ENCODE assay signal across 8 cellular contexts in genomic region chr5:10601246-10602030, GRCh38. TPM values are rescaled to one million over a fixed set of nuclear protein-coding genes. Genes with fewer than 3 reads are reported as not detected.
A peak's percentile ranks its signal among the peaks of the same experiment; 100 is the strongest.
DNase-seq lines count a peak whose midpoint lies in the region; ATAC-seq and TF ChIP-seq lines count a peak whose summit lies in the region.

No MANE protein-coding gene starts in this region.

- H3K27ac Mint-ChIP-seq in nephron (peak overlapping the region; percentile 14 to 78 (median 39)), Caco-2 (ENCODE audit: unreplicated experiment) (no peak overlapping the region)

- CTCF ChIA-PET in Caco-2 (lab: Charles Lee) = no interaction called here

- peaks cover 12 to 28% (median 18%) of the 10 kb centered on the region in 3 donors for H3K4me1 ChIP-seq in esophagus squamous epithelium
- H3K4me1 ChIP-seq in Caco-2 = 0 out of 2 replicates have a peak, but pooled peaks cover 9% of the 10 kb centered on the region

- H3K4me3 ChIP-seq in esophagus squamous epithelium (peak overlapping the region in 1 of 4 donors; percentile 40), Caco-2 (ENCODE audit: low read depth, low read length) (no peak overlapping the region)

- peak overlapping the region; percentile 20 to 89 (median 82) for H3K27ac ChIP-seq in esophagus squamous epithelium

- WGBS in esophagus squamous epithelium, 2 donors = 12 to 20% methylated on average over 14 to 18 of the region's 19 CpGs

- H3K36me3 ChIP-seq in esophagus squamous epithelium (no peaks in the 10 kb centered on the region), Caco-2 (ENCODE audit: control insufficient read depth, insufficient read depth, low read length) (no peaks in the 10 kb centered on the region)

- POLR2A ChIA-PET in Caco-2 (lab: Charles Lee) = no interaction called here

- intact Hi-C loops in esophagus squamous epithelium (cut with DNase I) = no loop called here
- intact Hi-C loops in Caco-2 (cut with micrococcal nuclease; ENCODE audit: unreplicated experiment) = no loop called here

- H3K4me1 Mint-ChIP-seq in nephron (peaks cover 22% of the 10 kb centered on the region), Caco-2 (ENCODE audit: low read depth, unreplicated experiment) (peaks cover 7% of the 10 kb centered on the region)

- peaks cover 12% of the 10 kb centered on the region for H3K9me3 Mint-ChIP-seq in nephron
- no peaks in the 10 kb centered on the region for H3K9me3 Mint-ChIP-seq in Caco-2 (ENCODE audit: unreplicated experiment)

- peak overlapping the region in 2 of 3 experiments; percentile 22 to 50 for H3K4me3 Mint-ChIP-seq in nephron
- H3K4me3 Mint-ChIP-seq in Caco-2 (ENCODE audit: unreplicated experiment) = no peak overlapping the region

- DNase-seq in activated CD4-positive, CD25-positive, alpha-beta regulatory T cell (lab: John Stamatoyannopoulos, UW) = no peak
- peak; percentile 92 for DNase-seq in NCI-H1092 (lab: John Stamatoyannopoulos, UW)
- DNase-seq in esophagus squamous epithelium (lab: John Stamatoyannopoulos, UW) = peak; percentile 12
- no peak for DNase-seq in Caco-2

- no TSS peak for BruUV-seq in Caco-2 (replicated peaks; lab: Mats Ljungman, UMichigan)

- H3K27me3 ChIP-seq in esophagus squamous epithelium (peaks cover 0 to 3% (median 0%) of the 10 kb centered on the region in 4 donors), Caco-2 (replicated peaks; ENCODE audit: control insufficient read depth, insufficient read depth, low read length) (no peaks in the 10 kb centered on the region)

- no peaks in the 10 kb centered on the region for H3K36me3 Mint-ChIP-seq in nephron (ENCODE audit: low read depth)
- H3K36me3 Mint-ChIP-seq in Caco-2 (ENCODE audit: insufficient read depth, unreplicated experiment) = peaks cover 4% of the 10 kb centered on the region

- no peak for TF ChIP-seq POLR2A in esophagus squamous epithelium (IDR thresholded peaks at IDR 0.05)

- no peaks in the 10 kb centered on the region for H3K9me3 ChIP-seq in esophagus squamous epithelium
- no peaks in the 10 kb centered on the region for H3K9me3 ChIP-seq in Caco-2

- peak; percentile 30 to 31 for ATAC-seq in activated CD4-positive, CD25-positive, alpha-beta regulatory T cell treated with anti-CD3 and anti-CD28 coated beads, Interleukin-2, amount 50 U/mL, for 24 hours
- peak; percentile 50 for ATAC-seq in HG02588 (IDR thresholded peaks at IDR 0.05; ENCODE audit: unreplicated experiment)
- peak; percentile 90 for ATAC-seq in SK-N-SH treated with all-trans-retinoic acid at 6 μM for 48 hours

- TF ChIP-seq CTCF in esophagus squamous epithelium (IDR thresholded peaks at IDR 0.05) (no peak), nephron (IDR thresholded peaks at IDR 0.05; ENCODE audit: unreplicated experiment in 3 of 3) (no peak), Caco-2 (IDR thresholded peaks at IDR 0.05; ENCODE audit: insufficient read depth in 1 of 2, low read depth in 1 of 2, low read length in 1 of 2, severe bottlenecking in 1 of 2, unreplicated experiment in 1 of 2) (no peak)

- peaks cover 7% of the 10 kb centered on the region for H3K27me3 Mint-ChIP-seq in nephron (ENCODE audit: low read depth)
- H3K27me3 Mint-ChIP-seq in Caco-2 (ENCODE audit: insufficient read depth, unreplicated experiment) = no peaks in the 10 kb centered on the region

TF ChIP-seq in SK-N-SH treated with all-trans-retinoic acid at 6 μM for 48 hours, 23 proteins besides CTCF, POLR2A, EP300 and RAD21 (continues in another document):
- TF ChIP-seq CSDC2 (CRISPR knock-in tag; IDR thresholded peaks at IDR 0.05) = no peak
- TF ChIP-seq SNAI2 (CRISPR knock-in tag; IDR thresholded peaks at IDR 0.05) = 0 out of 2 replicates have a peak, but pooled peaks have one; percentile 44
- no peak for TF ChIP-seq ARNTL (CRISPR knock-in tag; IDR thresholded peaks at IDR 0.05; ENCODE audit: borderline replicate concordance, low read depth)
- TF ChIP-seq POU6F1 (CRISPR knock-in tag; IDR thresholded peaks at IDR 0.05; ENCODE audit: borderline replicate concordance, low read depth) = no peak
- TF ChIP-seq RARB (CRISPR knock-in tag; IDR thresholded peaks at IDR 0.05) = no peak
- TF ChIP-seq TSHZ2 (CRISPR knock-in tag; IDR thresholded peaks at IDR 0.05) = 0 out of 2 replicates have a peak, but pooled peaks have one; percentile 40
- no peak for TF ChIP-seq GLIS3 (CRISPR knock-in tag; IDR thresholded peaks at IDR 0.05)
- TF ChIP-seq BACH2 (CRISPR knock-in tag; IDR thresholded peaks at IDR 0.05; ENCODE audit: borderline replicate concordance) = no peak
- TF ChIP-seq ESRRG (CRISPR knock-in tag; IDR thresholded peaks at IDR 0.05) = no peak
- no peak for TF ChIP-seq ZFP30 (CRISPR knock-in tag; IDR thresholded peaks at IDR 0.05)
- TF ChIP-seq ZFP3 (CRISPR knock-in tag; IDR thresholded peaks at IDR 0.05) = 0 out of 2 replicates have a peak, but pooled peaks have one; percentile 39
- no peak; the same call in 1 of the 2 replicates for TF ChIP-seq TCF4 (CRISPR knock-in tag; IDR thresholded peaks at IDR 0.05; ENCODE audit: borderline replicate concordance)
- no peak for TF ChIP-seq ZNF8 (CRISPR knock-in tag; IDR thresholded peaks at IDR 0.05)
- no peak for TF ChIP-seq PATZ1 (CRISPR knock-in tag; IDR thresholded peaks at IDR 0.05; ENCODE audit: borderline replicate concordance)
- no peak for TF ChIP-seq OSR1 (CRISPR knock-in tag; IDR thresholded peaks at IDR 0.05)
- no peak for TF ChIP-seq PPARA (CRISPR knock-in tag; IDR thresholded peaks at IDR 0.05; ENCODE audit: borderline replicate concordance)
- TF ChIP-seq ZNF70 (CRISPR knock-in tag; IDR thresholded peaks at IDR 0.05) = no peak
- no peak for TF ChIP-seq ZNF565 (CRISPR knock-in tag; conservative IDR thresholded peaks at IDR 0.05; ENCODE audit: low read depth)
- TF ChIP-seq CSRNP3 (CRISPR knock-in tag; IDR thresholded peaks at IDR 0.05) = no peak

RNA-seq across cellular contexts. Expression of gene ANKRD33B, which starts 37.6 kb away (rescaled TPM):
- total RNA-seq in esophagus squamous epithelium (1 to 10 TPM in 2 of 4 donors, under 1 TPM in 2; 0.57 to 6.5 (median 1.7) TPM), Caco-2 (2022) (22.8 and 25.3 TPM in 2 replicates)

Comparison
In these comparisons a context has a peak if more than half of its experiments do, and no peak if none do; other contexts are left out.
1. ATAC-seq: peak in every context shown above with its lines; median percentile 90 in SK-N-SH treated with all-trans-retinoic acid at 6 μM for 48 hours; 50 in HG02588; 30 in activated CD4-positive, CD25-positive, alpha-beta regulatory T cell treated with anti-CD3 and anti-CD28 coated beads, Interleukin-2, amount 50 U/mL, for 24 hours.
2. DNase-seq: peak in NCI-H1092 (single experiment) and esophagus squamous epithelium (single experiment); none in activated CD4-positive, CD25-positive, alpha-beta regulatory T cell (0 of 4) and Caco-2 (0 of 2).